19 cellular contexts compared by ENCODE assay signal in genomic region chr6:88989215-88989614, GRCh38. TPM values are rescaled to one million over a fixed set of nuclear protein-coding genes. Genes with fewer than 3 reads are reported as not detected.
DNase-seq lines count a peak whose midpoint lies in the region; ATAC-seq, FAIRE-seq and TF ChIP-seq lines count a peak whose summit lies in the region.
"Had no signal": no experiment of that assay in that cellular context is flagged by ENCODE, and none has a peak within 500 bp of the region (broad histone marks: within the 10 kb centered on the region; RNA-seq: fewer than 3 reads in every experiment).

No MANE protein-coding gene starts in this region.

- no peak for TF ChIP-seq CTCF in HEK293 (tag by site-specific recombination; IDR thresholded peaks at IDR 0.05)
- no peak for TF ChIP-seq CTCF in K562 (IDR thresholded peaks at IDR 0.05 in 2 of 3, conservative IDR thresholded peaks at IDR 0.05 in 1 of 3; ENCODE audit: insufficient read depth in 2 of 3, low read depth in 1 of 3, low read length in 3 of 3)
- TF ChIP-seq CTCF in testis (IDR thresholded peaks at IDR 0.05): no peak
- TF ChIP-seq CTCF in GM13977 (IDR thresholded peaks at IDR 0.05; ENCODE audit: extremely low read depth, insufficient read depth, missing control alignments): no peak

- H3K36me3 ChIP-seq in HEK293 (ENCODE audit: control insufficient read depth in 2 of 2, insufficient read depth in 1 of 2, low read length in 2 of 2): no peaks in the 10 kb centered on the region
- H3K36me3 ChIP-seq in K562 (ENCODE audit: control insufficient read depth, insufficient read depth, low read length): no peaks in the 10 kb centered on the region
- no peaks in the 10 kb centered on the region for H3K36me3 ChIP-seq in testis (ENCODE audit: low read depth, missing control alignments)
- H3K36me3 ChIP-seq: neural progenitor cell, right atrium auricular region, stomach, vagina had no signal

- H3K27me3 ChIP-seq in K562 (ENCODE audit: control insufficient read depth in 2 of 2, insufficient read depth in 2 of 2, low read length in 2 of 2) (no peaks in the 10 kb centered on the region), testis (no peaks in the 10 kb centered on the region)
- H3K27me3 ChIP-seq: neural progenitor cell, right atrium auricular region, stomach, vagina had no signal

- H3K9me1 ChIP-seq in K562 (ENCODE audit: control insufficient read depth, insufficient read depth, low read length): no peaks in the 10 kb centered on the region

- peak; percentile 4 for DNase-seq in A172 (ENCODE audit: low spot score)
- DNase-seq in K562 (ENCODE audit: extremely low read depth in 1 of 4, low spot score in 3 of 4): no peak
- DNase-seq in iPS-NIHi11 (ENCODE audit: low spot score): peak; percentile 10
- no peak for DNase-seq in testis
- no peak for DNase-seq in SIG-M5 treated with dmso at 0.1 percent for 504 hours (lab: John Stamatoyannopoulos, UW; ENCODE audit: unreplicated experiment)
- no peak for DNase-seq in GM13977 (ENCODE audit: low spot score)
- DNase-seq: activated CD8-positive, alpha-beta T cell treated with anti-CD3 and anti-CD28 coated beads, Interleukin-2, amount 10 ng/mL, durations not matched to agents 7 days and 5 days; activated naive CD8-positive, alpha-beta T cell treated with anti-CD3 and anti-CD28 coated beads, Interleukin-2, amount 10 ng/mL, durations not matched to agents 7 days and 5 days; H9; NCI-H146; NCI-H526 treated with DMSO at 0.1 percent for 48 hours; stomach; T-cell had no signal

- H2AFZ ChIP-seq in K562 (ENCODE audit: low read depth, low read length): no peak overlapping the region
- H2AFZ ChIP-seq: neural progenitor cell had no signal

- H3K27ac ChIP-seq in HEK293 (ENCODE audit: extremely low read depth, low read depth, low read length): no peak overlapping the region
- no peak overlapping the region for H3K27ac ChIP-seq in K562 (ENCODE audit: extremely low read depth, low read depth, low read length)
- H3K27ac ChIP-seq in testis: no peak overlapping the region
- H3K27ac ChIP-seq: neural progenitor cell, right atrium auricular region, stomach, vagina, VCaP had no signal

- H3K79me2 ChIP-seq in K562 (ENCODE audit: control insufficient read depth, insufficient read depth, low read length): no peaks in the 10 kb centered on the region

- TF ChIP-seq EP300 in K562 (IDR thresholded peaks at IDR 0.05; ENCODE audit: low read length): no peak

- H3K4me3 ChIP-seq in HEK293 (ENCODE audit: low read depth, low read length): no peak overlapping the region
- no peak overlapping the region for H3K4me3 ChIP-seq in K562
- no peak overlapping the region for H3K4me3 ChIP-seq in testis
- H3K4me3 ChIP-seq: neural progenitor cell, right atrium auricular region, stomach, vagina had no signal

- no peaks in the 10 kb centered on the region for H3K4me1 ChIP-seq in HEK293 (ENCODE audit: control insufficient read depth, insufficient read depth, low read length)
- H3K4me1 ChIP-seq in K562 (replicated peaks in 1 of 2; ENCODE audit: control insufficient read depth in 2 of 2, insufficient read depth in 2 of 2, low read length in 2 of 2): no peaks in the 10 kb centered on the region
- H3K4me1 ChIP-seq in testis: no peaks in the 10 kb centered on the region
- H3K4me1 ChIP-seq: right atrium auricular region, vagina had no signal

- H3K4me2 ChIP-seq in K562 (ENCODE audit: insufficient read depth, low read length): no peak overlapping the region
- H3K4me2 ChIP-seq: neural progenitor cell had no signal

- no peak for FAIRE-seq in K562 (lab: Jason Lieb, UNC)

- in situ Hi-C loops in K562 (cut with MboI): loop anchor here (25.0 kb wide), 1 partner anchor 623 kb away; no protein-coding TSS in a partner anchor
- in situ Hi-C loops in GM13977 (cut with MboI; ENCODE audit: low pct_unique_long_range_greater_than_20kb, low sequenced_read_pairs, unreplicated experiment): loop anchor here (25.0 kb wide), 2 partner anchors 248 to 398 kb away; no protein-coding TSS in a partner anchor

- BruUV-seq in K562 (replicated peaks; lab: Mats Ljungman, UMichigan): no TSS peak

- H3K9ac ChIP-seq in K562 (ENCODE audit: insufficient read depth in 1 of 2, low read depth in 2 of 2, low read length in 2 of 2): no peak overlapping the region
- H3K9ac ChIP-seq: neural progenitor cell had no signal

- H3K9me3 ChIP-seq in HEK293 (ENCODE audit: control insufficient read depth, insufficient read depth, low read depth, low read length) (no peaks in the 10 kb centered on the region), K562 (replicated peaks; ENCODE audit: control insufficient read depth, insufficient read depth, low read depth, low read length) (no peaks in the 10 kb centered on the region), testis (no peaks in the 10 kb centered on the region)
- H3K9me3 ChIP-seq: right atrium auricular region, stomach, vagina had no signal

- ATAC-seq in K562 (no peak), HG03460 (IDR thresholded peaks at IDR 0.05; ENCODE audit: unreplicated experiment) (no peak)
- ATAC-seq: activated CD8-positive, alpha-beta T cell treated with anti-CD3 and anti-CD28 coated beads, Interleukin-2, amount 10 ng/mL, durations not matched to agents 7 days and 5 days; T-cell had no signal

- no peaks in the 10 kb centered on the region for H4K20me1 ChIP-seq in K562 (replicated peaks; ENCODE audit: control insufficient read depth, insufficient read depth, low read length)

- no peak for TF ChIP-seq RAD21 in K562 (CRISPR knock-in tag; conservative IDR thresholded peaks at IDR 0.05 in 1 of 2, IDR thresholded peaks at IDR 0.05 in 1 of 2)

- POLR2A ChIA-PET in HEK293 (lab: Yijun Ruan, JAX): interaction anchor here (2.0 kb wide), 1 partner anchor 91 kb away, joined by 12 read pairs; the partner anchor contains the start of gene PNRC1
- POLR2A ChIA-PET in K562 (lab: Yijun Ruan, JAX): interaction anchor here (1.0 kb wide), 1 partner anchor 12 kb away, joined by 3 read pairs; no protein-coding TSS in a partner anchor

- TF ChIP-seq POLR2A in K562 (conservative IDR thresholded peaks at IDR 0.05): no peak
- TF ChIP-seq POLR2A in testis (IDR thresholded peaks at IDR 0.05): no peak

- CTCF ChIA-PET in HEK293 (lab: Yijun Ruan, JAX): interaction anchor here (0.9 to 1.5 kb wide), 3 partner anchors 12 to 379 kb away, joined by 3 to 4 read pairs (median 4); no protein-coding TSS in a partner anchor
- CTCF ChIA-PET in K562 (lab: Yijun Ruan, JAX; ENCODE audit: low intra/inter-chr PET ratio): no interaction called here

- 10% methylated on average over 1 of the region's 1 CpG for WGBS in K562 (ENCODE audit: insufficient coverage, low coverage, missing lambda C conversion rate)
- 45 to 56% methylated on average over 1 of the region's 1 CpG for WGBS in testis, 2 donors

- intact Hi-C loops in K562 (cut with micrococcal nuclease): no loop called here
- intact Hi-C loops in testis (cut with DNase I; ENCODE audit: low total_unique reads): no loop called here

TF ChIP-seq in HEK293, 187 proteins besides CTCF, POLR2A, EP300 and RAD21 (continues in another document):
- TF ChIP-seq ZNF510 (tag by site-specific recombination; IDR thresholded peaks at IDR 0.05; ENCODE audit: insufficient replicate concordance): no peak

TF ChIP-seq in K562, 482 proteins besides CTCF, POLR2A, EP300 and RAD21:
- 0 out of 2 replicates have a peak, but pooled peaks have one; percentile 16 for TF ChIP-seq RFX1 (IDR thresholded peaks at IDR 0.05)
- TF ChIP-seq GATA2 (CRISPR knock-in tag; IDR thresholded peaks at IDR 0.05): no peak
- no peak for TF ChIP-seq ZNF512 (tag; IDR thresholded peaks at IDR 0.05)
- no peak for TF ChIP-seq SMC3 (conservative IDR thresholded peaks at IDR 0.05; ENCODE audit: insufficient read depth, low read depth, low read length)
- no peak for TF ChIP-seq ZNF143 (CRISPR knock-in tag; IDR thresholded peaks at IDR 0.05)

RNA-seq across cellular contexts. Expression of gene RNGTT, which starts 25.8 kb away (rescaled TPM):
- total RNA-seq in A172 (2014; rRNA removed; shearing (Covaris generic)): 27.8 and 33.7 TPM in 2 replicates
- total RNA-seq in K562 (2011; cell fraction: chromatin; rRNA removed; ENCODE audit: low replicate concordance): 25.2 and 72.6 TPM in 2 replicates
- 10.7 and 13.8 TPM in 2 replicates for total RNA-seq in K562 (2011; cell fraction: nucleolus; rRNA removed)
- total RNA-seq in K562 (2011; cell fraction: nucleoplasm; rRNA removed): 18.9 and 20.8 TPM in 2 replicates
- total RNA-seq in K562 (2014; rRNA removed): 18.5 and 21.7 TPM in 2 replicates
- total RNA-seq in K562 (2014; rRNA removed; fragmentation: Illumina TruSeq; extraction: Trizol): 31.7 and 35.0 TPM in 2 replicates
- 27.6 and 29.9 TPM in 2 replicates for total RNA-seq in K562 (2015; rRNA removed; fragmentation: Illumina TruSeq; extraction: Trizol)
- total RNA-seq in K562 (2021): 17.5 and 19.5 TPM in 2 replicates
- polyA plus RNA-seq in K562 (2011; rRNA removed): 9.5 and 13.7 TPM in 2 replicates
- 2.5 and 5.2 TPM in 2 replicates for polyA plus RNA-seq in K562 (2011; cell fraction: cytosol; rRNA removed)
- polyA plus RNA-seq in K562 (2011; cell fraction: nucleus; rRNA removed): 5.8 and 7.0 TPM in 2 replicates
- 10.9 and 11.6 TPM in 2 replicates for polyA plus RNA-seq in K562 (2012)
- polyA plus RNA-seq in K562 (2014; fragmentation: Illumina TruSeq; extraction: Trizol): 16.9 and 21.3 TPM in 2 replicates
- polyA plus RNA-seq in K562 (2014; fragmentation: Nextera tagmentation; extraction: Ambion mirVana): 1 to 10 TPM; 6.1 to 7.8 TPM
- 12.6 and 14.2 TPM in 2 replicates for polyA plus RNA-seq in K562 (2014; rRNA removed)
- 36.1 and 36.7 TPM in 2 replicates for polyA minus RNA-seq in K562 (2011; rRNA and poly(A)+ RNA removed)
- polyA minus RNA-seq in K562 (2011; cell fraction: cytosol; rRNA and poly(A)+ RNA removed): 7.3 and 9.0 TPM in 2 replicates
- polyA minus RNA-seq in K562 (2011; cell fraction: nucleus; rRNA and poly(A)+ RNA removed): 16.7 and 32.3 TPM in 2 replicates
- total RNA-seq in testis: 10 to 100 TPM; 22.1 to 27.0 TPM
- 19.4 TPM for polyA plus RNA-seq in testis (ENCODE audit: insufficient read depth, low read depth, low replicate concordance)

Comparison
In these comparisons a context has a peak if more than half of its experiments do, and no peak if none do; other contexts are left out.
1. DNase-seq: peak in A172 (single experiment) and iPS-NIHi11 (single experiment); none in K562 (0 of 4), testis (single experiment), SIG-M5 treated with dmso at 0.1 percent for 504 hours (single experiment) and GM13977 (single experiment).